Comparison of ENCODE assay signal across 28 cellular contexts in the genomic region with DNA sequence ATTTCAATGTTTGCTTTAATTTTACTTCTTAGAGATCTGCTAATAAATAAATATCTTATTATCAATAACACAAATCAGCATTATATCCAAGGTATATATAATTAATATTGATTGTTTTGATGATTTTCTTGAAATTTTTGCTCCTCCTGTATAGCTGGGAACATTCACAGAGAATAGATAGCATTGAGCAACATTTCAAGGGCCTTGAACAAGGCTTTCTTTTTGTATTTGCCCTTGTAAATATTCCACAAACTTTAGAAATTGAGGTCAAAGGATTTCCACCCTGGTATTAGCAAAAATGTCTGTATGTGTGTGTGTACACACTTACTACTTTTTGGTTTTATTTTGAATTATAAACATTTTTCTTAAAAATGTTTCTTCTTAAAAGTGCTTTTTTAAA.
"Had no signal": no experiment of that assay in that cellular context is flagged by ENCODE, and none has a peak within 500 bp of the region (broad histone marks: within the 10 kb centered on the region; RNA-seq: fewer than 3 reads in every experiment).

No MANE protein-coding gene starts in this region.

- H3K36me3 ChIP-seq: neural progenitor cell, ovary, spleen, suprapubic skin, tibial artery, transverse colon, upper lobe of right lung, vagina had no signal

- H3K9me3 ChIP-seq: ovary, psoas muscle, spleen, suprapubic skin, testis, tibial artery, transverse colon, upper lobe of right lung, vagina had no signal

- ATAC-seq: natural killer cell; psoas muscle; right cardiac atrium; sciatic nerve; stimulated activated memory B cell treated with anti-CD40 and anti-IgM and Interleukin-4, amounts not matched to agents 10 μg/mL and 1 μg/mL and 100 μg/mL, for 72 hours; stimulated activated naive CD8-positive, alpha-beta T cell treated with anti-CD3 and anti-CD28 coated beads, Interleukin-15, amount 100 ng/mL, for 72 hours; stimulated activated naive CD8-positive, alpha-beta T cell treated with anti-CD3 and anti-CD28 coated beads, Interleukin-15, Interleukin-2, amounts not matched to agents 100 U/mL and 50 U/mL, for 24 hours; upper lobe of right lung had no signal

- H3K27ac ChIP-seq: neural progenitor cell, ovary, parathyroid adenoma, psoas muscle, skin epidermis, spleen, suprapubic skin, testis, tibial artery, transverse colon, upper lobe of right lung, vagina had no signal

- H3K27me3 ChIP-seq: neural progenitor cell, ovary, spleen, suprapubic skin, testis, tibial artery, transverse colon, upper lobe of right lung, vagina had no signal

- DNase-seq: natural killer cell; occipital lobe; ovary; posterior cingulate gyrus; psoas muscle; right cardiac atrium; spleen; stimulated activated CD4-positive, alpha-beta T cell treated with anti-CD3 and anti-CD28 coated beads, Interleukin-12 subunit alpha, Interleukin-12 subunit beta, amount 100 ng/mL, for 4 hours; stimulated activated CD4-positive, alpha-beta T cell treated with anti-CD3 and anti-CD28 coated beads, Interleukin-1b, Interleukin-23, amount 100 ng/mL, for 48 hours; stimulated activated CD4-positive, alpha-beta T cell treated with anti-CD3 and anti-CD28 coated beads, Interleukin-4, amount 100 ng/mL, for 1 hour; stimulated activated CD4-positive, alpha-beta T cell treated with anti-CD3 and anti-CD28 coated beads, Interleukin-4, amount 100 ng/mL, for 4 hours; stimulated activated CD8-positive, alpha-beta memory T cell treated with anti-CD3 and anti-CD28 coated beads, Interleukin-4, amount 100 ng/mL, for 48 hours; stimulated activated naive CD4-positive, alpha-beta T cell; stimulated activated naive CD8-positive, alpha-beta T cell treated with anti-CD3 and anti-CD28 coated beads, Interleukin-15, amount 100 ng/mL, for 72 hours; stimulated activated naive CD8-positive, alpha-beta T cell treated with anti-CD3 and anti-CD28 coated beads, Interleukin-15, Interleukin-2, amounts not matched to agents 100 U/mL and 50 U/mL, for 24 hours; substantia nigra; testis; tibial artery; transverse colon; upper lobe of right lung had no signal

- H3K4me3 ChIP-seq: neural progenitor cell, ovary, psoas muscle, skin epidermis, smooth muscle cell, spleen, suprapubic skin, testis, tibial artery, transverse colon, upper lobe of right lung, vagina had no signal

- H3K4me1 ChIP-seq: neural progenitor cell, parathyroid adenoma, psoas muscle, spleen, suprapubic skin, testis, tibial artery, transverse colon, upper lobe of right lung, vagina had no signal

- H3K9ac ChIP-seq: neural progenitor cell, parathyroid adenoma had no signal
